Comparison of ENCODE assay signal across 1 cellular context in the genomic region with DNA sequence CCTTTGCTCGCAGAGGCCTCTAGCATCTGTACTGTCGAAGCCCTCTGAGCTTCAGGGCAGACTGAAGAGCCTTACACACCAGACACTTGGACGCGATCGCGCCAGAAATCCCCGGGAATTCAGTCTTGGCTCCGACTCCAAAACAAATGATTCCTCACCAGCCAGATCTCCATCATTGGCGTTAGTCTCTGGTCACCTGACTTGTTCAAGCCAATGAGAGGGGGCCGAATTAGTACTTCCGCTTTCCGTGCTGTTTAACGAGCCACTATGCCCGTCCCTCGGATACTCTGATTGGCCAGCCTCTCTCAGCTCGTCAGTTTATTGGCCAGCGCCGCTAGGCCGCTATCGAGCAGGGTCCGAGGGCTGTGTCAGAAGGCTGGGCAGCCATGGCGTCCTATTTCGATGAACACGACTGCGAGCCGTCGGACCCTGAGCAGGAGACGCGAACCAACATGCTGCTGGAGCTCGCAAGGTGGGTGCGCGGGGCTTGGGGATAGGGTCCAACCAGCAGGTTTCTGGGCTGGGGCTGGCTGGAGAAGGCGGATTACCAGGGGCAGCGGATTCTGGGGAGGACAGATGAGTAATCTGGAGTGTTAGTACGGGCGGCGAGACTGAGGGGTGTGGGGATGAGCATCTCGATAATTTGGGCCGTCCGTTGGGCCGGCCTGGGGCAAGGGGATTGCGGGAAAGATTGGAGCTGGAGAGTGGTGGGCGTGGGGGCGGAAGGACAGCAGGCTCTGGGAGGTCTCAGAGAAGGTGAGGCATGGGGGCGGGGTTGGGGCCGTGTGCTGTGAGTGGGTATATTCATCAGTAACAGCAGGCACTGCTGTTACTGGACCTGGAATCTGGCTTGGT.
TF ChIP-seq lines count a peak whose summit lies in the region.

Gene RNF181 (plus strand): TSS at position 368 of the 855 bp plus-strand sequence. CDS start 19 bp downstream, at position 387.

TF ChIP-seq in K562, 482 proteins besides CTCF, POLR2A, EP300 and RAD21 (continued from another document and continues in another):
- TF ChIP-seq TRIM25 (IDR thresholded peaks at IDR 0.05; ENCODE audit: borderline replicate concordance) (no peak), SNIP1 (IDR thresholded peaks at IDR 0.05; ENCODE audit: low read depth) (no peak), ILF3 (IDR thresholded peaks at IDR 0.05; ENCODE audit: borderline replicate concordance) (no peak), ZFX (CRISPR knock-in tag; IDR thresholded peaks at IDR 0.05) (peak; percentile 76), TAF7 (tag; IDR thresholded peaks at IDR 0.05) (peak; percentile 80), ZNF239 (CRISPR knock-in tag; IDR thresholded peaks at IDR 0.05) (no peak), RHOXF2B (CRISPR knock-in tag; conservative IDR thresholded peaks at IDR 0.05) (no peak), KAT7 (CRISPR knock-in tag; IDR thresholded peaks at IDR 0.05; ENCODE audit: borderline replicate concordance) (no peak), DACH1 (IDR thresholded peaks at IDR 0.05; ENCODE audit: partially characterized antibody) (no peak), ESRRB (CRISPR knock-in tag; IDR thresholded peaks at IDR 0.05; ENCODE audit: borderline replicate concordance) (no peak), MTF1 (CRISPR knock-in tag; IDR thresholded peaks at IDR 0.05; ENCODE audit: borderline replicate concordance) (no peak), ZSCAN29 (IDR thresholded peaks at IDR 0.05) (no peak), KLF10 (CRISPR knock-in tag; IDR thresholded peaks at IDR 0.05) (no peak), NCOA2 (IDR thresholded peaks at IDR 0.05; ENCODE audit: partially characterized antibody in 2 of 2) (no peak), NR2C2 (CRISPR knock-in tag; IDR thresholded peaks at IDR 0.05) (no peak), NR2C2 (tag; IDR thresholded peaks at IDR 0.05) (peak; percentile 45; the same call in 1 of the 2 replicates), ELF1 (tag; IDR thresholded peaks at IDR 0.05) (peak; percentile 94), KAT2B (IDR thresholded peaks at IDR 0.05; ENCODE audit: low read depth, low read length) (no peak), CC2D1A (IDR thresholded peaks at IDR 0.05) (peak; percentile 49; the same call in 1 of the 2 replicates), GATAD2A (IDR thresholded peaks at IDR 0.05) (no peak), MYBL2 (IDR thresholded peaks at IDR 0.05; ENCODE audit: low read depth) (no peak; the same call in 1 of the 2 replicates), MYBL2 (CRISPR knock-in tag; IDR thresholded peaks at IDR 0.05; ENCODE audit: borderline replicate concordance) (no peak), PCBP2 (IDR thresholded peaks at IDR 0.05; ENCODE audit: low read depth, low read length, poor library complexity, severe bottlenecking) (no peak), ZNF75A (CRISPR knock-in tag; IDR thresholded peaks at IDR 0.05) (no peak), THAP7 (CRISPR knock-in tag; IDR thresholded peaks at IDR 0.05) (no peak), DIDO1 (tag; IDR thresholded peaks at IDR 0.05; ENCODE audit: low read depth) (no peak), ELF4 (CRISPR knock-in tag; IDR thresholded peaks at IDR 0.05) (peak; percentile 62; the same call in 1 of the 2 replicates), ETV5 (CRISPR knock-in tag; IDR thresholded peaks at IDR 0.05; ENCODE audit: low read depth) (no peak), PCBP1 (IDR thresholded peaks at IDR 0.05; ENCODE audit: low read depth, low read length, poor library complexity, severe bottlenecking) (no peak), PREB (CRISPR knock-in tag; IDR thresholded peaks at IDR 0.05) (no peak), ZFP36 (IDR thresholded peaks at IDR 0.05; ENCODE audit: low read depth, low read length, partially characterized antibody) (no peak), MEIS2 (IDR thresholded peaks at IDR 0.05; ENCODE audit: partially characterized antibody) (no peak), CREB5 (CRISPR knock-in tag; IDR thresholded peaks at IDR 0.05) (no peak), NFRKB (IDR thresholded peaks at IDR 0.05; ENCODE audit: low read depth) (peak; percentile 86; the same call in 1 of the 2 replicates), NFE2 (IDR thresholded peaks at IDR 0.05; ENCODE audit: low read depth) (no peak), BRF1 (IDR thresholded peaks at IDR 0.05; ENCODE audit: borderline replicate concordance, extremely low read depth, insufficient read length) (no peak), JUN (IDR thresholded peaks at IDR 0.05; ENCODE audit: borderline replicate concordance, low read depth, low read length) (no peak), JUN (CRISPR knock-in tag; IDR thresholded peaks at IDR 0.05; ENCODE audit: borderline replicate concordance) (no peak), FOS (IDR thresholded peaks at IDR 0.05; ENCODE audit: extremely low read depth, insufficient read length) (peak; percentile 96), MAZ (CRISPR knock-in tag; conservative IDR thresholded peaks at IDR 0.05 in 1 of 2, IDR thresholded peaks at IDR 0.05 in 1 of 2) (peak; percentile 13 to 58; a peak in 3 of 4 replicates), TRIM24 (IDR thresholded peaks at IDR 0.05) (no peak), MAFG (tag; conservative IDR thresholded peaks at IDR 0.05) (no peak), ZNF551 (CRISPR knock-in tag; IDR thresholded peaks at IDR 0.05) (no peak), RNF2 (IDR thresholded peaks at IDR 0.05) (no peak)
- TF ChIP-seq, protein P1, sequence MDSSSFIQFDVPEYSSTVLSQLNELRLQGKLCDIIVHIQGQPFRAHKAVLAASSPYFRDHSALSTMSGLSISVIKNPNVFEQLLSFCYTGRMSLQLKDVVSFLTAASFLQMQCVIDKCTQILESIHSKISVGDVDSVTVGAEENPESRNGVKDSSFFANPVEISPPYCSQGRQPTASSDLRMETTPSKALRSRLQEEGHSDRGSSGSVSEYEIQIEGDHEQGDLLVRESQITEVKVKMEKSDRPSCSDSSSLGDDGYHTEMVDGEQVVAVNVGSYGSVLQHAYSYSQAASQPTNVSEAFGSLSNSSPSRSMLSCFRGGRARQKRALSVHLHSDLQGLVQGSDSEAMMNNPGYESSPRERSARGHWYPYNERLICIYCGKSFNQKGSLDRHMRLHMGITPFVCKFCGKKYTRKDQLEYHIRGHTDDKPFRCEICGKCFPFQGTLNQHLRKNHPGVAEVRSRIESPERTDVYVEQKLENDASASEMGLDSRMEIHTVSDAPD (CRISPR knock-in tag; IDR thresholded peaks at IDR 0.05), result no peak
- TF ChIP-seq, protein P2, sequence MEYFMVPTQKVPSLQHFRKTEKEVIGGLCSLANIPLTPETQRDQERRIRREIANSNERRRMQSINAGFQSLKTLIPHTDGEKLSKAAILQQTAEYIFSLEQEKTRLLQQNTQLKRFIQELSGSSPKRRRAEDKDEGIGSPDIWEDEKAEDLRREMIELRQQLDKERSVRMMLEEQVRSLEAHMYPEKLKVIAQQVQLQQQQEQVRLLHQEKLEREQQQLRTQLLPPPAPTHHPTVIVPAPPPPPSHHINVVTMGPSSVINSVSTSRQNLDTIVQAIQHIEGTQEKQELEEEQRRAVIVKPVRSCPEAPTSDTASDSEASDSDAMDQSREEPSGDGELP (CRISPR knock-in tag; IDR thresholded peaks at IDR 0.05; ENCODE audit: borderline replicate concordance), result peak; percentile 50; the same call in 1 of the 2 replicates
- TF ChIP-seq, protein P3, sequence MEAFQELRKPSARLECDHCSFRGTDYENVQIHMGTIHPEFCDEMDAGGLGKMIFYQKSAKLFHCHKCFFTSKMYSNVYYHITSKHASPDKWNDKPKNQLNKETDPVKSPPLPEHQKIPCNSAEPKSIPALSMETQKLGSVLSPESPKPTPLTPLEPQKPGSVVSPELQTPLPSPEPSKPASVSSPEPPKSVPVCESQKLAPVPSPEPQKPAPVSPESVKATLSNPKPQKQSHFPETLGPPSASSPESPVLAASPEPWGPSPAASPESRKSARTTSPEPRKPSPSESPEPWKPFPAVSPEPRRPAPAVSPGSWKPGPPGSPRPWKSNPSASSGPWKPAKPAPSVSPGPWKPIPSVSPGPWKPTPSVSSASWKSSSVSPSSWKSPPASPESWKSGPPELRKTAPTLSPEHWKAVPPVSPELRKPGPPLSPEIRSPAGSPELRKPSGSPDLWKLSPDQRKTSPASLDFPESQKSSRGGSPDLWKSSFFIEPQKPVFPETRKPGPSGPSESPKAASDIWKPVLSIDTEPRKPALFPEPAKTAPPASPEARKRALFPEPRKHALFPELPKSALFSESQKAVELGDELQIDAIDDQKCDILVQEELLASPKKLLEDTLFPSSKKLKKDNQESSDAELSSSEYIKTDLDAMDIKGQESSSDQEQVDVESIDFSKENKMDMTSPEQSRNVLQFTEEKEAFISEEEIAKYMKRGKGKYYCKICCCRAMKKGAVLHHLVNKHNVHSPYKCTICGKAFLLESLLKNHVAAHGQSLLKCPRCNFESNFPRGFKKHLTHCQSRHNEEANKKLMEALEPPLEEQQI (IDR thresholded peaks at IDR 0.05), result no peak
- TF ChIP-seq, protein P4, sequence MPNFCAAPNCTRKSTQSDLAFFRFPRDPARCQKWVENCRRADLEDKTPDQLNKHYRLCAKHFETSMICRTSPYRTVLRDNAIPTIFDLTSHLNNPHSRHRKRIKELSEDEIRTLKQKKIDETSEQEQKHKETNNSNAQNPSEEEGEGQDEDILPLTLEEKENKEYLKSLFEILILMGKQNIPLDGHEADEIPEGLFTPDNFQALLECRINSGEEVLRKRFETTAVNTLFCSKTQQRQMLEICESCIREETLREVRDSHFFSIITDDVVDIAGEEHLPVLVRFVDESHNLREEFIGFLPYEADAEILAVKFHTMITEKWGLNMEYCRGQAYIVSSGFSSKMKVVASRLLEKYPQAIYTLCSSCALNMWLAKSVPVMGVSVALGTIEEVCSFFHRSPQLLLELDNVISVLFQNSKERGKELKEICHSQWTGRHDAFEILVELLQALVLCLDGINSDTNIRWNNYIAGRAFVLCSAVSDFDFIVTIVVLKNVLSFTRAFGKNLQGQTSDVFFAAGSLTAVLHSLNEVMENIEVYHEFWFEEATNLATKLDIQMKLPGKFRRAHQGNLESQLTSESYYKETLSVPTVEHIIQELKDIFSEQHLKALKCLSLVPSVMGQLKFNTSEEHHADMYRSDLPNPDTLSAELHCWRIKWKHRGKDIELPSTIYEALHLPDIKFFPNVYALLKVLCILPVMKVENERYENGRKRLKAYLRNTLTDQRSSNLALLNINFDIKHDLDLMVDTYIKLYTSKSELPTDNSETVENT (CRISPR knock-in tag; IDR thresholded peaks at IDR 0.05), result no peak
- TF ChIP-seq, protein P5, sequence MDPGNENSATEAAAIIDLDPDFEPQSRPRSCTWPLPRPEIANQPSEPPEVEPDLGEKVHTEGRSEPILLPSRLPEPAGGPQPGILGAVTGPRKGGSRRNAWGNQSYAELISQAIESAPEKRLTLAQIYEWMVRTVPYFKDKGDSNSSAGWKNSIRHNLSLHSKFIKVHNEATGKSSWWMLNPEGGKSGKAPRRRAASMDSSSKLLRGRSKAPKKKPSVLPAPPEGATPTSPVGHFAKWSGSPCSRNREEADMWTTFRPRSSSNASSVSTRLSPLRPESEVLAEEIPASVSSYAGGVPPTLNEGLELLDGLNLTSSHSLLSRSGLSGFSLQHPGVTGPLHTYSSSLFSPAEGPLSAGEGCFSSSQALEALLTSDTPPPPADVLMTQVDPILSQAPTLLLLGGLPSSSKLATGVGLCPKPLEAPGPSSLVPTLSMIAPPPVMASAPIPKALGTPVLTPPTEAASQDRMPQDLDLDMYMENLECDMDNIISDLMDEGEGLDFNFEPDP (CRISPR knock-in tag; IDR thresholded peaks at IDR 0.05), result no peak
- TF ChIP-seq, protein P6, sequence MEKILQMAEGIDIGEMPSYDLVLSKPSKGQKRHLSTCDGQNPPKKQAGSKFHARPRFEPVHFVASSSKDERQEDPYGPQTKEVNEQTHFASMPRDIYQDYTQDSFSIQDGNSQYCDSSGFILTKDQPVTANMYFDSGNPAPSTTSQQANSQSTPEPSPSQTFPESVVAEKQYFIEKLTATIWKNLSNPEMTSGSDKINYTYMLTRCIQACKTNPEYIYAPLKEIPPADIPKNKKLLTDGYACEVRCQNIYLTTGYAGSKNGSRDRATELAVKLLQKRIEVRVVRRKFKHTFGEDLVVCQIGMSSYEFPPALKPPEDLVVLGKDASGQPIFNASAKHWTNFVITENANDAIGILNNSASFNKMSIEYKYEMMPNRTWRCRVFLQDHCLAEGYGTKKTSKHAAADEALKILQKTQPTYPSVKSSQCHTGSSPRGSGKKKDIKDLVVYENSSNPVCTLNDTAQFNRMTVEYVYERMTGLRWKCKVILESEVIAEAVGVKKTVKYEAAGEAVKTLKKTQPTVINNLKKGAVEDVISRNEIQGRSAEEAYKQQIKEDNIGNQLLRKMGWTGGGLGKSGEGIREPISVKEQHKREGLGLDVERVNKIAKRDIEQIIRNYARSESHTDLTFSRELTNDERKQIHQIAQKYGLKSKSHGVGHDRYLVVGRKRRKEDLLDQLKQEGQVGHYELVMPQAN (IDR thresholded peaks at IDR 0.05; ENCODE audit: borderline replicate concordance), result peak; percentile 87
